27 cellular contexts compared by ENCODE assay signal in genomic region chr14:37493606-37494005, GRCh38.
"Had no signal": no experiment of that assay in that cellular context is flagged by ENCODE, and none has a peak within 500 bp of the region (broad histone marks: within the 10 kb centered on the region; RNA-seq: fewer than 3 reads in every experiment).

No MANE protein-coding gene starts in this region.

- H3K27me3 Mint-ChIP-seq: memory B cell, progenitor cell of endocrine pancreas, type B pancreatic cell had no signal

- H3K36me3 ChIP-seq: gastrocnemius medialis, left ventricle myocardium inferior, lower lobe of right lung, ovary, suprapubic skin, thyroid gland, uterus had no signal

- H3K4me3 ChIP-seq: coronary artery, gastrocnemius medialis, left ventricle myocardium inferior, lower lobe of right lung, ovary, smooth muscle cell, suprapubic skin, thyroid gland, uterus had no signal

- H3K4me1 Mint-ChIP-seq: endodermal cell; immature natural killer cell; memory B cell; mesothelial cell of epicardium; natural killer cell; neural crest cell; stimulated activated effector memory CD8-positive, alpha-beta T cell treated with anti-CD3 and anti-CD28 coated beads, Interleukin-12 subunit alpha, Interleukin-12 subunit beta, amount 100 ng/mL, for 72 hours had no signal

- H3K4me1 ChIP-seq: gastrocnemius medialis, left ventricle myocardium inferior, lower lobe of right lung, suprapubic skin, thyroid gland, uterus had no signal

- ATAC-seq: esophagus mucosa; gastrocnemius medialis; left cardiac atrium; lower lobe of right lung; natural killer cell; right cardiac atrium; stimulated activated effector memory CD8-positive, alpha-beta T cell treated with anti-CD3 and anti-CD28 coated beads, Interleukin-12 subunit alpha, Interleukin-12 subunit beta, amount 100 ng/mL, for 72 hours; stimulated activated naive CD8-positive, alpha-beta T cell treated with anti-CD3 and anti-CD28 coated beads, Interleukin-15, Interleukin-2, amounts not matched to agents 100 U/mL and 50 U/mL, for 24 hours had no signal

- H3K9me3 ChIP-seq: gastrocnemius medialis, left ventricle myocardium inferior, lower lobe of right lung, ovary, suprapubic skin, thyroid gland, uterus had no signal

- H3K9me3 Mint-ChIP-seq: endodermal cell, mesothelial cell of epicardium, neural crest cell had no signal

- H3K4me3 Mint-ChIP-seq: endodermal cell; immature natural killer cell; memory B cell; mesothelial cell of epicardium; natural killer cell; neural crest cell; stimulated activated effector memory CD8-positive, alpha-beta T cell treated with anti-CD3 and anti-CD28 coated beads, Interleukin-12 subunit alpha, Interleukin-12 subunit beta, amount 100 ng/mL, for 72 hours; type B pancreatic cell had no signal

- DNase-seq: effector CD4-positive, alpha-beta T cell; endodermal cell; gastrocnemius medialis; glutamatergic neuron; immature natural killer cell; kidney; left cardiac atrium; left ventricle myocardium inferior; lower lobe of right lung; natural killer cell; ovary; right cardiac atrium; stimulated activated CD4-positive, alpha-beta T cell treated with anti-CD3 and anti-CD28 coated beads, Interleukin-4, amount 100 ng/mL, for 1 hour; stimulated activated CD8-positive, alpha-beta memory T cell treated with anti-CD3 and anti-CD28 coated beads, Interleukin-4, amount 100 ng/mL, for 48 hours; stimulated activated naive CD8-positive, alpha-beta T cell treated with anti-CD3 and anti-CD28 coated beads, Interleukin-15, Interleukin-2, amounts not matched to agents 100 U/mL and 50 U/mL, for 24 hours; thyroid gland; uterus had no signal

- H3K27ac Mint-ChIP-seq: endodermal cell; immature natural killer cell; memory B cell; mesothelial cell of epicardium; natural killer cell; stimulated activated effector memory CD8-positive, alpha-beta T cell treated with anti-CD3 and anti-CD28 coated beads, Interleukin-12 subunit alpha, Interleukin-12 subunit beta, amount 100 ng/mL, for 72 hours; type B pancreatic cell had no signal

- H3K27me3 ChIP-seq: gastrocnemius medialis, ovary, suprapubic skin, thyroid gland, uterus had no signal

- H3K36me3 Mint-ChIP-seq: immature natural killer cell; memory B cell; mesothelial cell of epicardium; natural killer cell; stimulated activated effector memory CD8-positive, alpha-beta T cell treated with anti-CD3 and anti-CD28 coated beads, Interleukin-12 subunit alpha, Interleukin-12 subunit beta, amount 100 ng/mL, for 72 hours; type B pancreatic cell had no signal

- H3K4me2 ChIP-seq: smooth muscle cell had no signal

- H3K27ac ChIP-seq: coronary artery, gastrocnemius medialis, left ventricle myocardium inferior, lower lobe of right lung, ovary, suprapubic skin, thyroid gland, uterus had no signal
